In genomic region chr20:34268145-34268544, GRCh38 we compare ENCODE assay signal across 20 cellular contexts. TPM values are rescaled to one million over a fixed set of nuclear protein-coding genes. Genes with fewer than 3 reads are reported as not detected.
A peak's percentile ranks its signal among the peaks of the same experiment; 100 is the strongest.
DNase-seq lines count a peak whose midpoint lies in the region; ATAC-seq, FAIRE-seq and TF ChIP-seq lines count a peak whose summit lies in the region.
"Had no signal": no experiment of that assay in that cellular context is flagged by ENCODE, and none has a peak within 500 bp of the region (broad histone marks: within the 10 kb centered on the region; RNA-seq: fewer than 3 reads in every experiment).

No MANE protein-coding gene starts in this region.

- ATAC-seq in HepG2 (no peak), right lobe of liver (no peak)
- ATAC-seq in naive thymus-derived CD4-positive, alpha-beta T cell: no peak
- ATAC-seq: A549, PC-3 had no signal

- H3K27ac ChIP-seq in HepG2 (ENCODE audit: extremely low read length, insufficient read depth, low read length) (no peak overlapping the region), right lobe of liver (no peak overlapping the region), kidney (ENCODE audit: low read depth in 2 of 2, low read length in 2 of 2) (no peak overlapping the region)
- H3K27ac ChIP-seq in naive thymus-derived CD4-positive, alpha-beta T cell (ENCODE audit: low read depth, low read length): no peak overlapping the region
- H3K27ac ChIP-seq: A549, RWPE1 had no signal

- no peak for TF ChIP-seq RAD21 in HepG2 (CRISPR knock-in tag; IDR thresholded peaks at IDR 0.05)

- H3K4me1 ChIP-seq in HepG2 (ENCODE audit: insufficient read depth, low read length) (peaks cover 3% of the 10 kb centered on the region), right lobe of liver (peaks cover 0 to 17% (median 2%) of the 10 kb centered on the region in 4 donors), kidney (ENCODE audit: control insufficient read depth in 1 of 2, insufficient read depth in 1 of 2, low read depth in 1 of 2, low read length in 2 of 2) (no peaks in the 10 kb centered on the region)
- no peaks in the 10 kb centered on the region for H3K4me1 ChIP-seq in naive thymus-derived CD4-positive, alpha-beta T cell (ENCODE audit: control insufficient read depth in 2 of 2, insufficient read depth in 2 of 2, low read length in 2 of 2)
- H3K4me1 ChIP-seq: A549 had no signal

- H3K9me3 Mint-ChIP-seq in dendritic cell treated with granulocyte-macrophage colony-stimulating factor and Interleukin-4, amounts not matched to agents 40 ng/mL and 50 ng/mL, for 4 days: no peaks in the 10 kb centered on the region
- H3K9me3 Mint-ChIP-seq in naive thymus-derived CD4-positive, alpha-beta T cell: no peaks in the 10 kb centered on the region

- TF ChIP-seq POLR2A in HepG2 (IDR thresholded peaks at IDR 0.05; ENCODE audit: insufficient read depth in 1 of 2, low read depth in 2 of 2, low read length in 2 of 2) (no peak), right lobe of liver (IDR thresholded peaks at IDR 0.05) (no peak)

- H2AFZ ChIP-seq in HepG2 (ENCODE audit: low read length): no peak overlapping the region

- CTCF ChIA-PET in HepG2 (lab: Yijun Ruan, JAX; ENCODE audit: low intra/inter-chr PET ratio, low total read pairs): no interaction called here
- CTCF ChIA-PET in naive thymus-derived CD4-positive, alpha-beta T cell (lab: Charles Lee): no interaction called here

- 95% methylated on average over 12 of the region's 12 CpGs for WGBS in HepG2 (ENCODE audit: low lambda C conversion rate)
- WGBS in right lobe of liver (ENCODE audit: insufficient coverage, low coverage, low lambda C conversion rate, missing lambda C conversion rate): 92% methylated on average over 8 of the region's 12 CpGs

- no peaks in the 10 kb centered on the region for H3K79me2 ChIP-seq in HepG2 (ENCODE audit: insufficient read depth, low read length)

- BruUV-seq in HepG2 (replicated peaks; lab: Mats Ljungman, UMichigan): no TSS peak

- peak overlapping the region; percentile 72 for H3K27ac Mint-ChIP-seq in dendritic cell treated with granulocyte-macrophage colony-stimulating factor and Interleukin-4, amounts not matched to agents 40 ng/mL and 50 ng/mL, for 4 days
- no peak overlapping the region for H3K27ac Mint-ChIP-seq in naive thymus-derived CD4-positive, alpha-beta T cell

- H3K36me3 ChIP-seq in HepG2 (replicated peaks in 1 of 2; ENCODE audit: control insufficient read depth in 1 of 2, insufficient read depth in 2 of 2, low read length in 2 of 2) (peaks cover 6 to 7% of the 10 kb centered on the region in 2 experiments; a peak in 4 of 5 replicates), right lobe of liver (no peaks in the 10 kb centered on the region), kidney (ENCODE audit: control insufficient read depth in 1 of 2, insufficient read depth in 2 of 2, low read length in 2 of 2) (no peaks in the 10 kb centered on the region)
- no peaks in the 10 kb centered on the region for H3K36me3 ChIP-seq in naive thymus-derived CD4-positive, alpha-beta T cell (ENCODE audit: control insufficient read depth in 2 of 3, insufficient read depth in 3 of 3, low read length in 3 of 3)

- H3K27me3 ChIP-seq in HepG2 (ENCODE audit: control insufficient read depth in 1 of 2, insufficient read depth in 2 of 2, low read length in 2 of 2) (no peaks in the 10 kb centered on the region), right lobe of liver (no peaks in the 10 kb centered on the region)
- H3K27me3 ChIP-seq in naive thymus-derived CD4-positive, alpha-beta T cell (ENCODE audit: control insufficient read depth in 2 of 2, insufficient read depth in 2 of 2, low read length in 2 of 2): no peaks in the 10 kb centered on the region

- H3K4me3 Mint-ChIP-seq in dendritic cell treated with granulocyte-macrophage colony-stimulating factor and Interleukin-4, amounts not matched to agents 40 ng/mL and 50 ng/mL, for 4 days: peak overlapping the region; percentile 72
- peak overlapping the region in 8 of 10 donors; percentile 25 to 79 (median 58) for H3K4me3 Mint-ChIP-seq in naive thymus-derived CD4-positive, alpha-beta T cell

- H4K20me1 ChIP-seq in HepG2 (ENCODE audit: insufficient read depth, low read length): no peaks in the 10 kb centered on the region

- H3K36me3 Mint-ChIP-seq in dendritic cell treated with granulocyte-macrophage colony-stimulating factor and Interleukin-4, amounts not matched to agents 40 ng/mL and 50 ng/mL, for 4 days (ENCODE audit: low read depth): peaks cover 30% of the 10 kb centered on the region
- H3K36me3 Mint-ChIP-seq in naive thymus-derived CD4-positive, alpha-beta T cell: peaks cover 0 to 4% (median 0%) of the 10 kb centered on the region in 5 donors

- peaks cover 31% of the 10 kb centered on the region for H3K4me1 Mint-ChIP-seq in dendritic cell treated with granulocyte-macrophage colony-stimulating factor and Interleukin-4, amounts not matched to agents 40 ng/mL and 50 ng/mL, for 4 days (ENCODE audit: low read depth)
- peaks cover 0 to 6% (median 3%) of the 10 kb centered on the region in 7 donors for H3K4me1 Mint-ChIP-seq in naive thymus-derived CD4-positive, alpha-beta T cell

- POLR2A ChIA-PET in HepG2 (lab: Yijun Ruan, JAX): no interaction called here
- POLR2A ChIA-PET in naive thymus-derived CD4-positive, alpha-beta T cell (lab: Charles Lee): no interaction called here

- intact Hi-C loops in HepG2 (cut with micrococcal nuclease; ENCODE audit: unreplicated experiment): no loop called here
- intact Hi-C loops in right lobe of liver (cut with DNase I): no loop called here
- intact Hi-C loops in dendritic cell treated with granulocyte-macrophage colony-stimulating factor and Interleukin-4, amounts not matched to agents 40 ng/mL and 50 ng/mL, for 4 days (cut with micrococcal nuclease): no loop called here
- intact Hi-C loops in naive thymus-derived CD4-positive, alpha-beta T cell (cut with micrococcal nuclease): no loop called here
- intact Hi-C loops in kidney (cut with DNase I): no loop called here

- in situ Hi-C loops in HepG2 (cut with HindIII; ENCODE audit: extremely low pct_ligation_motif_present, low pct_unique_long_range_greater_than_20kb): no loop called here

- no peak for TF ChIP-seq CTCF in HepG2 (CRISPR knock-in tag; IDR thresholded peaks at IDR 0.05)
- no peak for TF ChIP-seq CTCF in right lobe of liver (IDR thresholded peaks at IDR 0.05)
- no peak for TF ChIP-seq CTCF in kidney (IDR thresholded peaks at IDR 0.05; ENCODE audit: borderline replicate concordance, extremely low read depth, insufficient read depth)

- H3K4me2 ChIP-seq in HepG2 (ENCODE audit: low read depth, low read length): no peak overlapping the region
- H3K4me2 ChIP-seq: A549 had no signal

- peaks cover 13% of the 10 kb centered on the region for H3K27me3 Mint-ChIP-seq in dendritic cell treated with granulocyte-macrophage colony-stimulating factor and Interleukin-4, amounts not matched to agents 40 ng/mL and 50 ng/mL, for 4 days
- H3K27me3 Mint-ChIP-seq in naive thymus-derived CD4-positive, alpha-beta T cell: peaks cover 0 to 12% (median 0%) of the 10 kb centered on the region in 5 donors

- no peak for DNase-seq in HepG2 (ENCODE audit: low spot score)
- no peak for DNase-seq in right lobe of liver
- DNase-seq in naive thymus-derived CD4-positive, alpha-beta T cell: no peak
- DNase-seq in kidney: no peak
- DNase-seq in foreskin melanocyte: no peak
- DNase-seq in SIG-M5 treated with dmso at 0.1 percent for 504 hours (lab: John Stamatoyannopoulos, UW; ENCODE audit: unreplicated experiment): no peak
- DNase-seq: COR-L47, GF-D8, GOT3, KBM-7, NCI-H1436 treated with DMSO at 0.1 percent for 48 hours, NCI-H2081, NCI-H510A, NCI-H774, PC-3 had no signal

- no peak overlapping the region for H3K4me3 ChIP-seq in HepG2 (replicated peaks in 1 of 3; ENCODE audit: insufficient read depth in 1 of 3, low read depth in 2 of 3, low read length in 3 of 3)
- no peak overlapping the region for H3K4me3 ChIP-seq in right lobe of liver
- H3K4me3 ChIP-seq in naive thymus-derived CD4-positive, alpha-beta T cell (ENCODE audit: low read length): no peak overlapping the region
- H3K4me3 ChIP-seq in kidney (ENCODE audit: low read length in 2 of 2): no peak overlapping the region
- H3K4me3 ChIP-seq: A549 had no signal

- no peak for TF ChIP-seq EP300 in HepG2 (IDR thresholded peaks at IDR 0.05; ENCODE audit: low read depth in 2 of 2, low read length in 2 of 2)
- no peak for TF ChIP-seq EP300 in HepG2 (CRISPR knock-in tag; IDR thresholded peaks at IDR 0.05; ENCODE audit: borderline replicate concordance)

- H3K9me3 ChIP-seq in HepG2 (ENCODE audit: low read length) (no peaks in the 10 kb centered on the region), right lobe of liver (no peaks in the 10 kb centered on the region), kidney (ENCODE audit: control insufficient read depth in 1 of 2, low read length in 2 of 2) (no peaks in the 10 kb centered on the region)
- H3K9me3 ChIP-seq in naive thymus-derived CD4-positive, alpha-beta T cell (ENCODE audit: control insufficient read depth in 2 of 3, low read length in 3 of 3): no peaks in the 10 kb centered on the region
- H3K9me3 ChIP-seq: A549 had no signal

- no peak overlapping the region for H3K9ac ChIP-seq in HepG2 (ENCODE audit: insufficient read depth, low read depth, low read length)
- no peak overlapping the region for H3K9ac ChIP-seq in kidney (ENCODE audit: low read length in 2 of 2)

- FAIRE-seq in HepG2 (lab: Jason Lieb, UNC): no peak
- no peak for FAIRE-seq in kidney (lab: Jason Lieb, UNC)
- FAIRE-seq: A549, GM12892 had no signal

RNA-seq across cellular contexts. Expression of gene ASIP, which starts 26.9 kb away (rescaled TPM):
- not detected in 2 replicates for total RNA-seq in HepG2 (2016; rRNA removed; fragmentation: Illumina TruSeq; extraction: Trizol)
- total RNA-seq in HepG2 (2016; cell fraction: cytosol; rRNA removed; fragmentation: Illumina TruSeq; extraction: Trizol; ENCODE audit: low read depth): not detected in 2 replicates
- not detected in 2 replicates for total RNA-seq in HepG2 (2016; cell fraction: insoluble cytoplasmic fraction; rRNA removed; fragmentation: Illumina TruSeq; extraction: Trizol)
- total RNA-seq in HepG2 (2016; cell fraction: membrane; rRNA removed; fragmentation: Illumina TruSeq; extraction: Trizol): not detected in 2 replicates
- not detected in 2 replicates for total RNA-seq in HepG2 (2016; cell fraction: nucleus; rRNA removed; fragmentation: Illumina TruSeq; extraction: Trizol)
- not detected in 2 replicates for polyA plus RNA-seq in HepG2 (2011; rRNA removed)
- not detected in 2 replicates for polyA plus RNA-seq in HepG2 (2011; cell fraction: cytosol; rRNA removed)
- not detected in 2 replicates for polyA plus RNA-seq in HepG2 (2011; cell fraction: nucleus; rRNA removed)
- not detected in 2 replicates for polyA plus RNA-seq in HepG2 (2012)
- not detected in 2 replicates for polyA plus RNA-seq in HepG2 (2016; cell fraction: cytosol; fragmentation: Illumina TruSeq; extraction: Trizol; ENCODE audit: low read depth)
- polyA plus RNA-seq in HepG2 (2016; cell fraction: insoluble cytoplasmic fraction; fragmentation: Illumina TruSeq; extraction: Trizol; ENCODE audit: low read depth): not detected in 2 replicates
- polyA plus RNA-seq in HepG2 (2016; cell fraction: membrane; fragmentation: Illumina TruSeq; extraction: Trizol; ENCODE audit: low read depth): 0.39 TPM in 1 of 2 replicates, not detected in the other
- not detected in 2 replicates for polyA plus RNA-seq in HepG2 (2016; cell fraction: nucleus; fragmentation: Illumina TruSeq; extraction: Trizol; ENCODE audit: insufficient read depth, low read depth)
- not detected in 2 replicates for polyA minus RNA-seq in HepG2 (2011; rRNA and poly(A)+ RNA removed; ENCODE audit: low replicate concordance)
- polyA minus RNA-seq in HepG2 (2011; cell fraction: cytosol; rRNA and poly(A)+ RNA removed): not detected in 2 replicates
- not detected in 2 replicates for polyA minus RNA-seq in HepG2 (2011; cell fraction: nucleus; rRNA and poly(A)+ RNA removed)
- under 1 TPM in 1 of 6 experiments, not detected in 5; 0.42 TPM for total RNA-seq in right lobe of liver
- total RNA-seq in naive thymus-derived CD4-positive, alpha-beta T cell: not detected
- not detected for polyA plus RNA-seq in naive thymus-derived CD4-positive, alpha-beta T cell
- total RNA-seq in kidney: not detected
- polyA plus RNA-seq in kidney (ENCODE audit: insufficient read depth, low read depth, low replicate concordance): 0.84 TPM
- total RNA-seq: Daoy, PC-3 had no signal
- polyA plus RNA-seq: A549 had no signal

RNA-seq across cellular contexts. Expression of gene AHCY, which starts 35.0 kb away (rescaled TPM):
- total RNA-seq in HepG2 (2016; rRNA removed; fragmentation: Illumina TruSeq; extraction: Trizol) (407 and 447 TPM in 2 replicates), right lobe of liver (100 to 1,000 TPM in 5 of 6 experiments, 10 to 100 TPM in 1; 66.5 to 142 (median 111) TPM), kidney (70.3 TPM)
- 184 and 192 TPM in 2 replicates for total RNA-seq in HepG2 (2016; cell fraction: cytosol; rRNA removed; fragmentation: Illumina TruSeq; extraction: Trizol; ENCODE audit: low read depth)
- 393 and 407 TPM in 2 replicates for total RNA-seq in HepG2 (2016; cell fraction: insoluble cytoplasmic fraction; rRNA removed; fragmentation: Illumina TruSeq; extraction: Trizol)
- total RNA-seq in HepG2 (2016; cell fraction: membrane; rRNA removed; fragmentation: Illumina TruSeq; extraction: Trizol): 419 and 431 TPM in 2 replicates
- 242 and 265 TPM in 2 replicates for total RNA-seq in HepG2 (2016; cell fraction: nucleus; rRNA removed; fragmentation: Illumina TruSeq; extraction: Trizol)
- polyA plus RNA-seq in HepG2 (2011; rRNA removed) (419 and 492 TPM in 2 replicates), kidney (ENCODE audit: insufficient read depth, low read depth, low replicate concordance) (144 TPM)
- polyA plus RNA-seq in HepG2 (2011; cell fraction: cytosol; rRNA removed): 522 and 613 TPM in 2 replicates
- polyA plus RNA-seq in HepG2 (2011; cell fraction: nucleus; rRNA removed): 339 and 378 TPM in 2 replicates
- polyA plus RNA-seq in HepG2 (2012): 339 and 364 TPM in 2 replicates
- 232 and 234 TPM in 2 replicates for polyA plus RNA-seq in HepG2 (2016; cell fraction: cytosol; fragmentation: Illumina TruSeq; extraction: Trizol; ENCODE audit: low read depth)
- polyA plus RNA-seq in HepG2 (2016; cell fraction: insoluble cytoplasmic fraction; fragmentation: Illumina TruSeq; extraction: Trizol; ENCODE audit: low read depth): 393 and 446 TPM in 2 replicates
- polyA plus RNA-seq in HepG2 (2016; cell fraction: membrane; fragmentation: Illumina TruSeq; extraction: Trizol; ENCODE audit: low read depth): 384 and 399 TPM in 2 replicates
- 372 and 382 TPM in 2 replicates for polyA plus RNA-seq in HepG2 (2016; cell fraction: nucleus; fragmentation: Illumina TruSeq; extraction: Trizol; ENCODE audit: insufficient read depth, low read depth)
- 730 and 1,221 TPM in 2 replicates for polyA minus RNA-seq in HepG2 (2011; rRNA and poly(A)+ RNA removed; ENCODE audit: low replicate concordance)
- polyA minus RNA-seq in HepG2 (2011; cell fraction: cytosol; rRNA and poly(A)+ RNA removed): 306 and 309 TPM in 2 replicates
- 166 and 188 TPM in 2 replicates for polyA minus RNA-seq in HepG2 (2011; cell fraction: nucleus; rRNA and poly(A)+ RNA removed)
- 10 to 100 TPM; 19.1 to 62.9 (median 23.7) TPM for total RNA-seq in naive thymus-derived CD4-positive, alpha-beta T cell
- 10 to 100 TPM; 27.3 to 29.9 TPM for polyA plus RNA-seq in naive thymus-derived CD4-positive, alpha-beta T cell
